Comparison of ENCODE assay signal across 1 cellular context in genomic region chr7:129611246-129612111, GRCh38.
TF ChIP-seq lines count a peak whose summit lies in the region.

Gene NRF1, plus strand, starts transcription at chr7:129611720. Its CDS starts 45,632 bp downstream, at chr7:129657352.

TF ChIP-seq in HepG2, 621 proteins besides CTCF, POLR2A, EP300 and RAD21 (continued from another document and continues in another):
- no peak for TF ChIP-seq MAZ (IDR thresholded peaks at IDR 0.05; ENCODE audit: borderline replicate concordance, low read depth, low read length)
- peak; percentile 94 for TF ChIP-seq MAZ (CRISPR knock-in tag; IDR thresholded peaks at IDR 0.05; ENCODE audit: low read depth)
- peak; percentile 87 for TF ChIP-seq ZNF142 (CRISPR knock-in tag; IDR thresholded peaks at IDR 0.05)
- peak; percentile 97 for TF ChIP-seq ZNF121 (CRISPR knock-in tag; IDR thresholded peaks at IDR 0.05)
- TF ChIP-seq, protein P1, sequence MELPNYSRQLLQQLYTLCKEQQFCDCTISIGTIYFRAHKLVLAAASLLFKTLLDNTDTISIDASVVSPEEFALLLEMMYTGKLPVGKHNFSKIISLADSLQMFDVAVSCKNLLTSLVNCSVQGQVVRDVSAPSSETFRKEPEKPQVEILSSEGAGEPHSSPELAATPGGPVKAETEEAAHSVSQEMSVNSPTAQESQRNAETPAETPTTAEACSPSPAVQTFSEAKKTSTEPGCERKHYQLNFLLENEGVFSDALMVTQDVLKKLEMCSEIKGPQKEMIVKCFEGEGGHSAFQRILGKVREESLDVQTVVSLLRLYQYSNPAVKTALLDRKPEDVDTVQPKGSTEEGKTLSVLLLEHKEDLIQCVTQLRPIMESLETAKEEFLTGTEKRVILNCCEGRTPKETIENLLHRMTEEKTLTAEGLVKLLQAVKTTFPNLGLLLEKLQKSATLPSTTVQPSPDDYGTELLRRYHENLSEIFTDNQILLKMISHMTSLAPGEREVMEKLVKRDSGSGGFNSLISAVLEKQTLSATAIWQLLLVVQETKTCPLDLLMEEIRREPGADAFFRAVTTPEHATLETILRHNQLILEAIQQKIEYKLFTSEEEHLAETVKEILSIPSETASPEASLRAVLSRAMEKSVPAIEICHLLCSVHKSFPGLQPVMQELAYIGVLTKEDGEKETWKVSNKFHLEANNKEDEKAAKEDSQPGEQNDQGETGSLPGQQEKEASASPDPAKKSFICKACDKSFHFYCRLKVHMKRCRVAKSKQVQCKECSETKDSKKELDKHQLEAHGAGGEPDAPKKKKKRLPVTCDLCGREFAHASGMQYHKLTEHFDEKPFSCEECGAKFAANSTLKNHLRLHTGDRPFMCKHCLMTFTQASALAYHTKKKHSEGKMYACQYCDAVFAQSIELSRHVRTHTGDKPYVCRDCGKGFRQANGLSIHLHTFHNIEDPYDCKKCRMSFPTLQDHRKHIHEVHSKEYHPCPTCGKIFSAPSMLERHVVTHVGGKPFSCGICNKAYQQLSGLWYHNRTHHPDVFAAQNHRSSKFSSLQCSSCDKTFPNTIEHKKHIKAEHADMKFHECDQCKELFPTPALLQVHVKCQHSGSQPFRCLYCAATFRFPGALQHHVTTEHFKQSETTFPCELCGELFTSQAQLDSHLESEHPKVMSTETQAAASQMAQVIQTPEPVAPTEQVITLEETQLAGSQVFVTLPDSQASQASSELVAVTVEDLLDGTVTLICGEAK (IDR thresholded peaks at IDR 0.05) = no peak
- TF ChIP-seq, protein P1 (CRISPR knock-in tag; IDR thresholded peaks at IDR 0.05) = peak; percentile 89
- TF ChIP-seq ZNF274 (CRISPR knock-in tag; IDR thresholded peaks at IDR 0.05) = peak; percentile 71; the same call in 1 of the 2 replicates
- no peak for TF ChIP-seq SP2 (CRISPR knock-in tag; IDR thresholded peaks at IDR 0.05)
- peak; percentile 89 for TF ChIP-seq ZSCAN25 (CRISPR knock-in tag; IDR thresholded peaks at IDR 0.05)
- peak; percentile 80; the same call in 1 of the 2 replicates for TF ChIP-seq KMT2A (CRISPR knock-in tag; IDR thresholded peaks at IDR 0.05)
- TF ChIP-seq HNRNPL (IDR thresholded peaks at IDR 0.05; ENCODE audit: low read depth, low read length) = 0 out of 2 replicates have a peak, but pooled peaks have one; percentile 37
- no peak; the same call in 1 of the 2 replicates for TF ChIP-seq ARHGAP35 (CRISPR knock-in tag; IDR thresholded peaks at IDR 0.05; ENCODE audit: borderline replicate concordance)
- TF ChIP-seq ZNF333 (CRISPR knock-in tag; IDR thresholded peaks at IDR 0.05; ENCODE audit: borderline replicate concordance) = no peak; the same call in 1 of the 2 replicates
- TF ChIP-seq, protein P2, sequence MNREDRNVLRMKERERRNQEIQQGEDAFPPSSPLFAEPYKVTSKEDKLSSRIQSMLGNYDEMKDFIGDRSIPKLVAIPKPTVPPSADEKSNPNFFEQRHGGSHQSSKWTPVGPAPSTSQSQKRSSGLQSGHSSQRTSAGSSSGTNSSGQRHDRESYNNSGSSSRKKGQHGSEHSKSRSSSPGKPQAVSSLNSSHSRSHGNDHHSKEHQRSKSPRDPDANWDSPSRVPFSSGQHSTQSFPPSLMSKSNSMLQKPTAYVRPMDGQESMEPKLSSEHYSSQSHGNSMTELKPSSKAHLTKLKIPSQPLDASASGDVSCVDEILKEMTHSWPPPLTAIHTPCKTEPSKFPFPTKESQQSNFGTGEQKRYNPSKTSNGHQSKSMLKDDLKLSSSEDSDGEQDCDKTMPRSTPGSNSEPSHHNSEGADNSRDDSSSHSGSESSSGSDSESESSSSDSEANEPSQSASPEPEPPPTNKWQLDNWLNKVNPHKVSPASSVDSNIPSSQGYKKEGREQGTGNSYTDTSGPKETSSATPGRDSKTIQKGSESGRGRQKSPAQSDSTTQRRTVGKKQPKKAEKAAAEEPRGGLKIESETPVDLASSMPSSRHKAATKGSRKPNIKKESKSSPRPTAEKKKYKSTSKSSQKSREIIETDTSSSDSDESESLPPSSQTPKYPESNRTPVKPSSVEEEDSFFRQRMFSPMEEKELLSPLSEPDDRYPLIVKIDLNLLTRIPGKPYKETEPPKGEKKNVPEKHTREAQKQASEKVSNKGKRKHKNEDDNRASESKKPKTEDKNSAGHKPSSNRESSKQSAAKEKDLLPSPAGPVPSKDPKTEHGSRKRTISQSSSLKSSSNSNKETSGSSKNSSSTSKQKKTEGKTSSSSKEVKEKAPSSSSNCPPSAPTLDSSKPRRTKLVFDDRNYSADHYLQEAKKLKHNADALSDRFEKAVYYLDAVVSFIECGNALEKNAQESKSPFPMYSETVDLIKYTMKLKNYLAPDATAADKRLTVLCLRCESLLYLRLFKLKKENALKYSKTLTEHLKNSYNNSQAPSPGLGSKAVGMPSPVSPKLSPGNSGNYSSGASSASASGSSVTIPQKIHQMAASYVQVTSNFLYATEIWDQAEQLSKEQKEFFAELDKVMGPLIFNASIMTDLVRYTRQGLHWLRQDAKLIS (CRISPR knock-in tag; IDR thresholded peaks at IDR 0.05) = 0 out of 2 replicates have a peak, but pooled peaks have one; percentile 35
- peak; percentile 89 for TF ChIP-seq ZNF747 (CRISPR knock-in tag; IDR thresholded peaks at IDR 0.05; ENCODE audit: borderline replicate concordance)
- TF ChIP-seq ZNF18 (CRISPR knock-in tag; IDR thresholded peaks at IDR 0.05; ENCODE audit: insufficient replicate concordance) = peak; percentile 83
- TF ChIP-seq JUND (CRISPR knock-in tag; IDR thresholded peaks at IDR 0.05) = no peak
- peak; percentile 82 for TF ChIP-seq MXD3 (CRISPR knock-in tag; IDR thresholded peaks at IDR 0.05)
- no peak for TF ChIP-seq ZMAT3 (CRISPR knock-in tag; conservative IDR thresholded peaks at IDR 0.05)
- TF ChIP-seq ATF6 (CRISPR knock-in tag; conservative IDR thresholded peaks at IDR 0.05) = no peak
- TF ChIP-seq SAFB2 (CRISPR knock-in tag; IDR thresholded peaks at IDR 0.05; ENCODE audit: borderline replicate concordance, low read depth) = peak; percentile 57; the same call in 1 of the 2 replicates
- peak; percentile 86; the same call in 1 of the 2 replicates for TF ChIP-seq ZNF235 (CRISPR knock-in tag; IDR thresholded peaks at IDR 0.05; ENCODE audit: borderline replicate concordance)
- TF ChIP-seq MXI1 (IDR thresholded peaks at IDR 0.05; ENCODE audit: borderline replicate concordance, low read depth, low read length) = peak; percentile 78; the same call in 1 of the 3 replicates
- TF ChIP-seq, protein P3, sequence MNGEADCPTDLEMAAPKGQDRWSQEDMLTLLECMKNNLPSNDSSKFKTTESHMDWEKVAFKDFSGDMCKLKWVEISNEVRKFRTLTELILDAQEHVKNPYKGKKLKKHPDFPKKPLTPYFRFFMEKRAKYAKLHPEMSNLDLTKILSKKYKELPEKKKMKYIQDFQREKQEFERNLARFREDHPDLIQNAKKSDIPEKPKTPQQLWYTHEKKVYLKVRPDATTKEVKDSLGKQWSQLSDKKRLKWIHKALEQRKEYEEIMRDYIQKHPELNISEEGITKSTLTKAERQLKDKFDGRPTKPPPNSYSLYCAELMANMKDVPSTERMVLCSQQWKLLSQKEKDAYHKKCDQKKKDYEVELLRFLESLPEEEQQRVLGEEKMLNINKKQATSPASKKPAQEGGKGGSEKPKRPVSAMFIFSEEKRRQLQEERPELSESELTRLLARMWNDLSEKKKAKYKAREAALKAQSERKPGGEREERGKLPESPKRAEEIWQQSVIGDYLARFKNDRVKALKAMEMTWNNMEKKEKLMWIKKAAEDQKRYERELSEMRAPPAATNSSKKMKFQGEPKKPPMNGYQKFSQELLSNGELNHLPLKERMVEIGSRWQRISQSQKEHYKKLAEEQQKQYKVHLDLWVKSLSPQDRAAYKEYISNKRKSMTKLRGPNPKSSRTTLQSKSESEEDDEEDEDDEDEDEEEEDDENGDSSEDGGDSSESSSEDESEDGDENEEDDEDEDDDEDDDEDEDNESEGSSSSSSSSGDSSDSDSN (CRISPR knock-in tag; IDR thresholded peaks at IDR 0.05) = peak; percentile 92
- no peak for TF ChIP-seq SMAD1 (CRISPR knock-in tag; IDR thresholded peaks at IDR 0.05; ENCODE audit: borderline replicate concordance, low read depth)
